Comparison of ENCODE assay signal across 20 cellular contexts in genomic region chr10:976316-976715, GRCh38. TPM values are rescaled to one million over a fixed set of nuclear protein-coding genes. Genes with fewer than 3 reads are reported as not detected.
DNase-seq lines count a peak whose midpoint lies in the region; ATAC-seq, FAIRE-seq and TF ChIP-seq lines count a peak whose summit lies in the region.
"Had no signal": no experiment of that assay in that cellular context is flagged by ENCODE, and none has a peak within 500 bp of the region (broad histone marks: within the 10 kb centered on the region; RNA-seq: fewer than 3 reads in every experiment).

No MANE protein-coding gene starts in this region.

- peaks cover 9% of the 10 kb centered on the region for H3K36me3 Mint-ChIP-seq in CD8-positive, alpha-beta T cell

- no peak overlapping the region for H3K4me3 Mint-ChIP-seq in CD8-positive, alpha-beta T cell
- H3K4me3 Mint-ChIP-seq: CD4-positive, alpha-beta T cell; H9 had no signal

- ATAC-seq in CD8-positive, alpha-beta T cell = no peak
- ATAC-seq in SK-N-SH treated with all-trans-retinoic acid at 6 μM for 48 hours = no peak
- no peak for ATAC-seq in HG03520 (IDR thresholded peaks at IDR 0.05; ENCODE audit: unreplicated experiment)
- ATAC-seq: A549 had no signal

- no peaks in the 10 kb centered on the region for H3K4me1 ChIP-seq in CD8-positive, alpha-beta T cell (ENCODE audit: insufficient read depth, low read length)

- H3K27ac Mint-ChIP-seq in CD8-positive, alpha-beta T cell = no peak overlapping the region
- H3K27ac Mint-ChIP-seq: CD4-positive, alpha-beta T cell; H9 had no signal

- H3K4me1 Mint-ChIP-seq in CD8-positive, alpha-beta T cell (ENCODE audit: low read depth) = no peaks in the 10 kb centered on the region

- CTCF ChIA-PET in CD8-positive, alpha-beta T cell (lab: Charles Lee) = no interaction called here

- no peaks in the 10 kb centered on the region for H3K36me3 ChIP-seq in bronchial epithelial cell (ENCODE audit: control insufficient read depth, insufficient read depth, low read length)
- H3K36me3 ChIP-seq in CD8-positive, alpha-beta T cell (ENCODE audit: insufficient read depth, low read length) = no peaks in the 10 kb centered on the region

- no peak for TF ChIP-seq CTCF in bronchial epithelial cell (IDR thresholded peaks at IDR 0.05; ENCODE audit: insufficient read depth, low read length, severe bottlenecking)
- TF ChIP-seq CTCF in CD8-positive, alpha-beta T cell (IDR thresholded peaks at IDR 0.05) = no peak

- intact Hi-C loops in posterior vena cava (cut with DNase I) = no loop called here
- intact Hi-C loops in CD8-positive, alpha-beta T cell (cut with DNase I, micrococcal nuclease) = no loop called here

- H3K27me3 ChIP-seq in bronchial epithelial cell (ENCODE audit: control insufficient read depth, insufficient read depth, low read length) = peaks cover 2% of the 10 kb centered on the region
- H3K27me3 ChIP-seq in CD8-positive, alpha-beta T cell (ENCODE audit: insufficient read depth, low read length) = no peaks in the 10 kb centered on the region

- no peak overlapping the region for H3K4me3 ChIP-seq in bronchial epithelial cell (ENCODE audit: low read depth, low read length)
- no peak overlapping the region for H3K4me3 ChIP-seq in CD8-positive, alpha-beta T cell (ENCODE audit: low read depth, low read length)
- H3K4me3 ChIP-seq: A549 had no signal

- H3K9me3 Mint-ChIP-seq in CD8-positive, alpha-beta T cell = peaks cover 19% of the 10 kb centered on the region

- peak; percentile 19 for DNase-seq in activated effector memory CD4-positive, alpha-beta T cell treated with anti-CD3 and anti-CD28 coated beads, Interleukin-2, amount 50 U/mL, for 16 hours
- DNase-seq in activated effector memory CD4-positive, alpha-beta T cell treated with Interleukin-2 at 50 U/mL for 16 hours = no peak
- DNase-seq in HTR-8/SVneo (ENCODE audit: insufficient read length, low spot score) = no peak
- no peak for DNase-seq in bronchial epithelial cell (ENCODE audit: low read depth)
- DNase-seq in posterior vena cava (ENCODE audit: low spot score) = peak; percentile 52
- DNase-seq in CD8-positive, alpha-beta T cell = no peak
- DNase-seq: AML-193; Calu3; CD4-positive, alpha-beta T cell; DMS79 treated with DMSO at 0.1 percent for 48 hours; GF-D8; H9 had no signal

- no peaks in the 10 kb centered on the region for H3K27me3 Mint-ChIP-seq in CD8-positive, alpha-beta T cell (ENCODE audit: low read depth)
- H3K27me3 Mint-ChIP-seq: CD4-positive, alpha-beta T cell had no signal

- H3K9me3 ChIP-seq in CD8-positive, alpha-beta T cell (ENCODE audit: low read length) = peaks cover 6% of the 10 kb centered on the region

- POLR2A ChIA-PET in CD8-positive, alpha-beta T cell (lab: Charles Lee) = no interaction called here

- no peak overlapping the region for H3K27ac ChIP-seq in CD8-positive, alpha-beta T cell (ENCODE audit: low read depth, low read length)
- H3K27ac ChIP-seq: 22Rv1, A549, C4-2B, HL-60 had no signal

- FAIRE-seq in HTR-8/SVneo (lab: Jason Lieb, UNC) (peak; percentile 87), bronchial epithelial cell (lab: Jason Lieb, UNC) (peak; percentile 55)
- FAIRE-seq: A549, H1 had no signal

TF ChIP-seq in SK-N-SH treated with all-trans-retinoic acid at 6 μM for 48 hours, 23 proteins besides CTCF, POLR2A, EP300 and RAD21:
- TF ChIP-seq BACH2 (CRISPR knock-in tag; IDR thresholded peaks at IDR 0.05; ENCODE audit: borderline replicate concordance) (no peak), ESRRG (CRISPR knock-in tag; IDR thresholded peaks at IDR 0.05) (no peak), ZNF8 (CRISPR knock-in tag; IDR thresholded peaks at IDR 0.05) (no peak), CSRNP3 (CRISPR knock-in tag; IDR thresholded peaks at IDR 0.05) (no peak), ZC3H10 (CRISPR knock-in tag; IDR thresholded peaks at IDR 0.05) (no peak)

RNA-seq across cellular contexts. Expression of gene GTPBP4, which starts 11.9 kb away (rescaled TPM):
- 45.0 and 74.4 TPM in 2 replicates for total RNA-seq in bronchial epithelial cell
- total RNA-seq in posterior vena cava = 10 to 100 TPM; 35.3 to 42.3 TPM
- total RNA-seq in CD8-positive, alpha-beta T cell = 10 to 100 TPM; 78.2 to 84.2 TPM

RNA-seq across cellular contexts. Expression of gene LARP4B, which starts 44.8 kb away (rescaled TPM):
- total RNA-seq in bronchial epithelial cell (31.1 and 41.5 TPM in 2 replicates), posterior vena cava (10 to 100 TPM; 49.6 to 57.8 TPM)
- 10 to 100 TPM; 32.5 to 32.7 TPM for total RNA-seq in CD8-positive, alpha-beta T cell

RNA-seq across cellular contexts. Expression of gene IDI2, which starts 49.3 kb away (rescaled TPM):
- total RNA-seq in bronchial epithelial cell (not detected in 2 replicates), posterior vena cava (not detected)
- total RNA-seq in CD8-positive, alpha-beta T cell = not detected
- total RNA-seq: Calu3; CD4-positive, alpha-beta T cell; H1; H9; HT1080 had no signal

Comparison
In these comparisons a context has a peak if more than half of its experiments do, and no peak if none do; other contexts are left out.
1. DNase-seq: peak in activated effector memory CD4-positive, alpha-beta T cell treated with anti-CD3 and anti-CD28 coated beads, Interleukin-2, amount 50 U/mL, for 16 hours (single experiment) and posterior vena cava (single experiment); none in activated effector memory CD4-positive, alpha-beta T cell treated with Interleukin-2 at 50 U/mL for 16 hours (single experiment), HTR-8/SVneo (single experiment), bronchial epithelial cell (single experiment) and CD8-positive, alpha-beta T cell (0 of 7).